26 cellular contexts compared by ENCODE assay signal in the genomic region with DNA sequence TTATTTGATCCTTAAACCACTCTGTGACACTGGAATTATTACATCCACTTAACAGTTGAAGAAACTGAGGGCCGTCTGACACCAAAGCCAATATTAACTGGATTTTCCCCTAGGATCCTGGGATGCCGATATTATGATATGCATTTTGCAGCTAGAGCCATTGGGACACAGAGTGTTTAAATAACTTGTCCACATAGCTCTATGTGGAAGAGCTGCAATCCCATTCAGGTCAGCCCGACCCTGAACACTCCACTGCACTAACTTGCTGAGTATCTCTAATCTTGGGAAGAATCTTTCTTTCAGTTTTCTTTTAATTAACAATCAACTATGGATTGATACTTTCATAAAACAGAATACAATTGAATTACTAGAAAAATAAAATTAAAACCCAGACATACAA. TPM values are rescaled to one million over a fixed set of nuclear protein-coding genes. Genes with fewer than 3 reads are reported as not detected.
"Had no signal": no experiment of that assay in that cellular context is flagged by ENCODE, and none has a peak within 500 bp of the region (broad histone marks: within the 10 kb centered on the region; RNA-seq: fewer than 3 reads in every experiment).

No MANE protein-coding gene starts in this region.

- H3K4me3 Mint-ChIP-seq: stimulated activated effector memory CD8-positive, alpha-beta T cell treated with anti-CD3 and anti-CD28 coated beads, Interleukin-12 subunit alpha, Interleukin-12 subunit beta, amount 100 ng/mL, for 72 hours; stimulated activated memory B cell treated with anti-CD40 and anti-IgM and Interleukin-4, amounts not matched to agents 10 μg/mL and 1 μg/mL and 100 μg/mL, for 72 hours; stimulated activated naive B cell treated with anti-CD40 and anti-IgM and Interleukin-4, amounts not matched to agents 10 μg/mL and 1 μg/mL and 100 μg/mL, for 72 hours; stimulated activated naive CD8-positive, alpha-beta T cell treated with anti-CD3 and anti-CD28 coated beads, Interleukin-15, amount 100 ng/mL, for 72 hours; stimulated activated naive CD8-positive, alpha-beta T cell treated with anti-CD3 and anti-CD28 coated beads, Interleukin-15, Interleukin-2, amounts not matched to agents 100 ng/mL and 50 ng/mL, for 24 hours; type B pancreatic cell had no signal

- H3K36me3 Mint-ChIP-seq: stimulated activated effector memory CD8-positive, alpha-beta T cell treated with anti-CD3 and anti-CD28 coated beads, Interleukin-12 subunit alpha, Interleukin-12 subunit beta, amount 100 ng/mL, for 72 hours; stimulated activated memory B cell treated with anti-CD40 and anti-IgM and Interleukin-4, amounts not matched to agents 10 μg/mL and 1 μg/mL and 100 μg/mL, for 72 hours; stimulated activated naive B cell treated with anti-CD40 and anti-IgM and Interleukin-4, amounts not matched to agents 10 μg/mL and 1 μg/mL and 100 μg/mL, for 72 hours had no signal

- H3K27ac Mint-ChIP-seq: stimulated activated effector memory CD8-positive, alpha-beta T cell treated with anti-CD3 and anti-CD28 coated beads, Interleukin-12 subunit alpha, Interleukin-12 subunit beta, amount 100 ng/mL, for 72 hours; stimulated activated memory B cell treated with anti-CD40 and anti-IgM and Interleukin-4, amounts not matched to agents 10 μg/mL and 1 μg/mL and 100 μg/mL, for 72 hours; stimulated activated naive B cell treated with anti-CD40 and anti-IgM and Interleukin-4, amounts not matched to agents 10 μg/mL and 1 μg/mL and 100 μg/mL, for 72 hours; stimulated activated naive CD8-positive, alpha-beta T cell treated with anti-CD3 and anti-CD28 coated beads, Interleukin-15, amount 100 ng/mL, for 72 hours; stimulated activated naive CD8-positive, alpha-beta T cell treated with anti-CD3 and anti-CD28 coated beads, Interleukin-15, Interleukin-2, amounts not matched to agents 100 ng/mL and 50 ng/mL, for 24 hours; type B pancreatic cell had no signal

- H3K4me1 Mint-ChIP-seq: stimulated activated effector memory CD8-positive, alpha-beta T cell treated with anti-CD3 and anti-CD28 coated beads, Interleukin-12 subunit alpha, Interleukin-12 subunit beta, amount 100 ng/mL, for 72 hours; stimulated activated memory B cell treated with anti-CD40 and anti-IgM and Interleukin-4, amounts not matched to agents 10 μg/mL and 1 μg/mL and 100 μg/mL, for 72 hours; stimulated activated naive B cell treated with anti-CD40 and anti-IgM and Interleukin-4, amounts not matched to agents 10 μg/mL and 1 μg/mL and 100 μg/mL, for 72 hours; stimulated activated naive CD8-positive, alpha-beta T cell treated with anti-CD3 and anti-CD28 coated beads, Interleukin-15, amount 100 ng/mL, for 72 hours had no signal

- H3K9me3 Mint-ChIP-seq: stimulated activated effector memory CD8-positive, alpha-beta T cell treated with anti-CD3 and anti-CD28 coated beads, Interleukin-12 subunit alpha, Interleukin-12 subunit beta, amount 100 ng/mL, for 72 hours; stimulated activated memory B cell treated with anti-CD40 and anti-IgM and Interleukin-4, amounts not matched to agents 10 μg/mL and 1 μg/mL and 100 μg/mL, for 72 hours; stimulated activated naive B cell treated with anti-CD40 and anti-IgM and Interleukin-4, amounts not matched to agents 10 μg/mL and 1 μg/mL and 100 μg/mL, for 72 hours; stimulated activated naive CD8-positive, alpha-beta T cell treated with anti-CD3 and anti-CD28 coated beads, Interleukin-15, amount 100 ng/mL, for 72 hours; stimulated activated naive CD8-positive, alpha-beta T cell treated with anti-CD3 and anti-CD28 coated beads, Interleukin-15, Interleukin-2, amounts not matched to agents 100 ng/mL and 50 ng/mL, for 24 hours; type B pancreatic cell had no signal

- FAIRE-seq: urothelium cell line had no signal

- DNase-seq: stimulated activated CD4-positive, alpha-beta T cell treated with anti-CD3 and anti-CD28 coated beads, Interleukin-2, amount 100 ng/mL, for 48 hours; stimulated activated CD4-positive, alpha-beta T cell treated with anti-CD3 and anti-CD28 coated beads, Interleukin-4, amount 100 ng/mL, for 1 hour; stimulated activated CD4-positive, alpha-beta T cell treated with anti-CD3 and anti-CD28 coated beads, Interleukin-4, amount 100 ng/mL, for 24 hours; stimulated activated CD4-positive, alpha-beta T cell treated with anti-CD3 and anti-CD28 coated beads, Interleukin-4, amount 100 ng/mL, for 4 hours; stimulated activated CD8-positive, alpha-beta memory T cell treated with anti-CD3 and anti-CD28 coated beads, Interleukin-4, amount 100 ng/mL, for 48 hours; stimulated activated naive B cell treated with anti-CD40 and anti-IgM and Interleukin-4, amounts not matched to agents 10 μg/mL and 1 μg/mL and 100 μg/mL, for 72 hours; stimulated activated naive CD4-positive, alpha-beta T cell; stimulated activated naive CD4-positive, alpha-beta T cell treated with Interleukin-2 at 50 U/mL for 16 hours; stimulated activated naive CD8-positive, alpha-beta T cell treated with anti-CD3 and anti-CD28 coated beads, Interleukin-15, amount 100 ng/mL, for 72 hours; stimulated activated naive CD8-positive, alpha-beta T cell treated with anti-CD3 and anti-CD28 coated beads, Interleukin-15, Interleukin-2, amounts not matched to agents 100 U/mL and 50 U/mL, for 24 hours; stomach; substantia nigra; testis; thyroid gland; tibial artery; transverse colon; trophoblast cell; upper lobe of left lung; upper lobe of right lung; uterus had no signal

- H3K27me3 Mint-ChIP-seq: stimulated activated memory B cell treated with anti-CD40 and anti-IgM and Interleukin-4, amounts not matched to agents 10 μg/mL and 1 μg/mL and 100 μg/mL, for 72 hours; stimulated activated naive CD8-positive, alpha-beta T cell treated with anti-CD3 and anti-CD28 coated beads, Interleukin-15, amount 100 ng/mL, for 72 hours; stimulated activated naive CD8-positive, alpha-beta T cell treated with anti-CD3 and anti-CD28 coated beads, Interleukin-15, Interleukin-2, amounts not matched to agents 100 ng/mL and 50 ng/mL, for 24 hours; type B pancreatic cell had no signal

RNA-seq across cellular contexts. Expression of gene RMST, which starts 37.9 kb away (rescaled TPM):
- polyA plus RNA-seq: urinary bladder had no signal
